34 cellular contexts compared by ENCODE assay signal in genomic region chr7:48209004-48209600, GRCh38. TPM values are rescaled to one million over a fixed set of nuclear protein-coding genes. Genes with fewer than 3 reads are reported as not detected.
"Had no signal": no experiment of that assay in that cellular context is flagged by ENCODE, and none has a peak within 500 bp of the region (broad histone marks: within the 10 kb centered on the region; RNA-seq: fewer than 3 reads in every experiment).

No MANE protein-coding gene starts in this region.

- H3K4me3 Mint-ChIP-seq: activated CD4-positive, alpha-beta memory T cell treated with anti-CD3 and anti-CD28 coated beads, Interleukin-2, amount 10 ng/mL, durations not matched to agents 7 days and 5 days; activated CD8-positive, alpha-beta memory T cell treated with anti-CD3 and anti-CD28 coated beads, Interleukin-2, amount 10 ng/mL, durations not matched to agents 7 days and 5 days; activated naive CD4-positive, alpha-beta T cell treated with anti-CD3 and anti-CD28 coated beads, Interleukin-2, amount 10 ng/mL, durations not matched to agents 7 days and 5 days; activated naive CD8-positive, alpha-beta T cell; activated naive CD8-positive, alpha-beta T cell treated with anti-CD3 and anti-CD28 coated beads, Interleukin-2, amount 50 U/mL, for 24 hours; brain; T-helper 17 cell had no signal

- H3K4me3 ChIP-seq: MG63, PC-9, SK-N-MC had no signal

- H3K27ac Mint-ChIP-seq: activated CD4-positive, alpha-beta memory T cell treated with anti-CD3 and anti-CD28 coated beads, Interleukin-2, amount 10 ng/mL, durations not matched to agents 7 days and 5 days; activated CD8-positive, alpha-beta memory T cell treated with anti-CD3 and anti-CD28 coated beads, Interleukin-2, amount 10 ng/mL, durations not matched to agents 7 days and 5 days; activated naive CD4-positive, alpha-beta T cell treated with anti-CD3 and anti-CD28 coated beads, Interleukin-2, amount 10 ng/mL, durations not matched to agents 7 days and 5 days; activated naive CD8-positive, alpha-beta T cell; activated naive CD8-positive, alpha-beta T cell treated with anti-CD3 and anti-CD28 coated beads, Interleukin-2, amount 50 U/mL, for 24 hours; brain; T-helper 17 cell had no signal

- H3K36me3 Mint-ChIP-seq: activated CD8-positive, alpha-beta memory T cell treated with anti-CD3 and anti-CD28 coated beads, Interleukin-2, amount 10 ng/mL, durations not matched to agents 7 days and 5 days; activated naive CD4-positive, alpha-beta T cell treated with anti-CD3 and anti-CD28 coated beads, Interleukin-2, amount 10 ng/mL, durations not matched to agents 7 days and 5 days; activated naive CD8-positive, alpha-beta T cell; brain had no signal

- H3K9me3 ChIP-seq: MG63 had no signal

- H3K9me3 Mint-ChIP-seq: activated CD4-positive, alpha-beta memory T cell treated with anti-CD3 and anti-CD28 coated beads, Interleukin-2, amount 10 ng/mL, durations not matched to agents 7 days and 5 days; activated naive CD4-positive, alpha-beta T cell treated with anti-CD3 and anti-CD28 coated beads, Interleukin-2, amount 10 ng/mL, durations not matched to agents 7 days and 5 days; activated naive CD8-positive, alpha-beta T cell treated with anti-CD3 and anti-CD28 coated beads, Interleukin-2, amount 50 U/mL, for 24 hours had no signal

- DNase-seq: activated CD4-positive, alpha-beta memory T cell treated with anti-CD3 and anti-CD28 coated beads, Interleukin-2, amount 10 ng/mL, durations not matched to agents 7 days and 5 days; activated CD4-positive, alpha-beta T cell treated with anti-CD3 and anti-CD28 coated beads for 1 hour; activated CD4-positive, alpha-beta T cell treated with anti-CD3 and anti-CD28 coated beads for 48 hours; activated CD4-positive, CD25-positive, alpha-beta regulatory T cell; activated CD8-positive, alpha-beta memory T cell treated with anti-CD3 and anti-CD28 coated beads for 24 hours; activated CD8-positive, alpha-beta memory T cell treated with anti-CD3 and anti-CD28 coated beads, Interleukin-2, amount 10 ng/mL, durations not matched to agents 7 days and 5 days; activated CD8-positive, alpha-beta memory T cell treated with anti-CD3 and anti-CD28 coated beads, Interleukin-2, amount 50 U/mL, for 48 hours; activated effector memory CD4-positive, alpha-beta T cell treated with Interleukin-2 at 50 U/mL for 16 hours; activated naive CD4-positive, alpha-beta T cell treated with anti-CD3 and anti-CD28 coated beads, Interleukin-2, amount 10 ng/mL, durations not matched to agents 7 days and 5 days; activated naive CD8-positive, alpha-beta T cell treated with anti-CD3 and anti-CD28 coated beads, Interleukin-2, amount 50 U/mL, for 24 hours; activated T-cell treated with anti-CD3 and anti-CD28 coated beads, Interleukin-2, amount 50 U/mL, for 48 hours; anterior cingulate cortex; central memory CD4-positive, alpha-beta T cell; Kasumi-1; KG1; MG63; MV-4-11; NCI-H1092; NCI-H1436 treated with DMSO at 0.1 percent for 48 hours; NCI-H1694 treated with DMSO at 0.1 percent for 48 hours; NCI-H2029; NCI-H345; NCI-H526; NCI-H748 treated with DMSO at 0.1 percent for 48 hours; NK-92 treated with Interleukin-12 subunit alpha and Interleukin-12 subunit beta, amount 100 ng/mL, for 24 hours; PC-9; Right ventricle myocardium superior; T-helper 17 cell; T-helper 9 cell had no signal

- ATAC-seq: activated CD8-positive, alpha-beta memory T cell treated with anti-CD3 and anti-CD28 coated beads, Interleukin-2, amount 10 ng/mL, durations not matched to agents 7 days and 5 days; activated naive CD8-positive, alpha-beta T cell treated with anti-CD3 and anti-CD28 coated beads, Interleukin-2, amount 50 U/mL, for 24 hours; T-helper 17 cell had no signal

- H3K27ac ChIP-seq: PC-9, SK-N-MC, VCaP had no signal

- H3K27me3 ChIP-seq: MG63 had no signal

- H3K4me1 Mint-ChIP-seq: activated CD4-positive, alpha-beta memory T cell treated with anti-CD3 and anti-CD28 coated beads, Interleukin-2, amount 10 ng/mL, durations not matched to agents 7 days and 5 days; activated CD8-positive, alpha-beta memory T cell treated with anti-CD3 and anti-CD28 coated beads, Interleukin-2, amount 10 ng/mL, durations not matched to agents 7 days and 5 days; activated naive CD4-positive, alpha-beta T cell treated with anti-CD3 and anti-CD28 coated beads, Interleukin-2, amount 10 ng/mL, durations not matched to agents 7 days and 5 days; activated naive CD8-positive, alpha-beta T cell treated with anti-CD3 and anti-CD28 coated beads, Interleukin-2, amount 50 U/mL, for 24 hours; brain; T-helper 17 cell had no signal

- H3K27me3 Mint-ChIP-seq: activated naive CD4-positive, alpha-beta T cell treated with anti-CD3 and anti-CD28 coated beads, Interleukin-2, amount 10 ng/mL, durations not matched to agents 7 days and 5 days; brain had no signal

- H3K36me3 ChIP-seq: MG63 had no signal

RNA-seq across cellular contexts. Expression of gene ABCA13, which starts 37.8 kb away (rescaled TPM):
- total RNA-seq: activated CD4-positive, alpha-beta memory T cell treated with anti-CD3 and anti-CD28 coated beads, Interleukin-2, amount 10 ng/mL, durations not matched to agents 7 days and 5 days; NCI-H460; T-helper 17 cell had no signal
